Comparison of ENCODE assay signal across 11 cellular contexts in the genomic region with DNA sequence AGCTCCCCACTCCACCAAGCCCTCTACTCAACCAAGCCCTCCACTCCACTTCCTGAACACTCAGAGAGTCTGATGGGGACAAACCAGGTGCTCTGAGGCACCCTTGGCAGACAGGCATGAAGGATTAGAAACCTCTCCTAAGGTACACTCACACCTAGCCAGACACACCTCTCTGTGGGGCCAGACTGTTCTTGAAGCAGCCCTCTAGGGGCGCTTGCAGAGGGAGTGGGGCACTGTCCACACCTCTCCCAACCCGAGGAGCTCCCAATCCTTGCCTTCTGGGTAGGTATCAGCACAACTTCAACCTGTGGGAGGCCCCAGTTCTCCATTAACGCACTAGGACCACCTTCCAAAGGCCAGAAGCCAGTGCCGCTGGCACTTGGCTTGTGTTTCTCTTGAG.
A peak's percentile ranks its signal among the peaks of the same experiment; 100 is the strongest.
DNase-seq lines count a peak whose midpoint lies in the region; ATAC-seq and TF ChIP-seq lines count a peak whose summit lies in the region.
"Had no signal": no experiment of that assay in that cellular context is flagged by ENCODE, and none has a peak within 500 bp of the region (broad histone marks: within the 10 kb centered on the region; RNA-seq: fewer than 3 reads in every experiment).

No MANE protein-coding gene starts in this region.

- no peak overlapping the region for H3K14ac ChIP-seq in H9 (ENCODE audit: insufficient read depth, low read length)
- H3K14ac ChIP-seq in neuronal stem cell (ENCODE audit: low read length), result no peak overlapping the region

- peaks cover 0 to 9% of the 10 kb centered on the region in 2 experiments; a peak in 2 of 4 replicates for H3K4me1 Mint-ChIP-seq in H9
- no peaks in the 10 kb centered on the region for H3K4me1 Mint-ChIP-seq in T-helper 2 cell treated with Interferon-gamma antibody and Interleukin-4, amounts not matched to agents 5 μg/mL and 100 μg/mL, for 36 hours (ENCODE audit: low read depth)

- DNase-seq in DMS79 (lab: John Stamatoyannopoulos, UW), result peak; percentile 87
- no peak for DNase-seq in H9
- peak; percentile 26 for DNase-seq in RPMI8226
- no peak for DNase-seq in neuronal stem cell (ENCODE audit: low spot score)
- DNase-seq in MM.1S, result no peak
- no peak for DNase-seq in T-helper 2 cell treated with Interferon-gamma antibody and Interleukin-4, amounts not matched to agents 5 μg/mL and 100 μg/mL, for 36 hours (ENCODE audit: low spot score)
- DNase-seq: ACHN; CD4-positive, alpha-beta T cell; DMS153 had no signal

- no peak overlapping the region for H3K27ac ChIP-seq in H9 (ENCODE audit: insufficient read length, low read depth, low read length)
- H3K27ac ChIP-seq in neuronal stem cell (replicated peaks; ENCODE audit: low read length), result no peak overlapping the region
- no peak overlapping the region for H3K27ac ChIP-seq in MM.1S (ENCODE audit: low read length)
- H3K27ac ChIP-seq: BLaER1 treated with 17β-estradiol and CSF1 and Interleukin-3, amounts not matched to agents 10 nM and 100 nM had no signal

- TF ChIP-seq CTCF in H9 (conservative IDR thresholded peaks at IDR 0.05) (peak; percentile 21; the same call in 2 of the 3 replicates), MM.1S (IDR thresholded peaks at IDR 0.05; ENCODE audit: low read length) (no peak)

- H2AFZ ChIP-seq in H9 (ENCODE audit: low read length), result no peak overlapping the region
- H2AFZ ChIP-seq in neuronal stem cell (ENCODE audit: low read length), result no peak overlapping the region
- no peak overlapping the region for H2AFZ ChIP-seq in MM.1S (ENCODE audit: low read length)

- H2AK5ac ChIP-seq in H9 (ENCODE audit: insufficient read length, low read length) (no peak overlapping the region), neuronal stem cell (ENCODE audit: low read depth, low read length) (peak overlapping the region; percentile 15)

- H3K56ac ChIP-seq in H9 (ENCODE audit: insufficient read length, low read depth, low read length), result no peak overlapping the region

- H2BK120ac ChIP-seq in H9 (ENCODE audit: low read depth, low read length, poor library complexity, severe bottlenecking) (no peak overlapping the region), neuronal stem cell (ENCODE audit: low read depth, low read length) (no peak overlapping the region)

- H3K36me3 Mint-ChIP-seq in H9 (ENCODE audit: insufficient read depth in 1 of 3, low read depth in 3 of 3), result no peaks in the 10 kb centered on the region
- H3K36me3 Mint-ChIP-seq in T-helper 2 cell treated with Interferon-gamma antibody and Interleukin-4, amounts not matched to agents 5 μg/mL and 100 μg/mL, for 36 hours (ENCODE audit: low read depth), result no peaks in the 10 kb centered on the region

- no peaks in the 10 kb centered on the region for H3K23me2 ChIP-seq in H9 (ENCODE audit: insufficient read length, low read depth, low read length, poor library complexity, severe bottlenecking)

- H3K4me3 ChIP-seq in neuronal stem cell (ENCODE audit: low read length in 2 of 2), result no peak overlapping the region
- no peak overlapping the region for H3K4me3 ChIP-seq in MM.1S (ENCODE audit: low read length)
- H3K4me3 ChIP-seq: BLaER1 treated with 17β-estradiol and CSF1 and Interleukin-3, amounts not matched to agents 10 nM and 100 nM had no signal

- H3K4me1 ChIP-seq in H9 (ENCODE audit: insufficient read depth, low read length) (no peaks in the 10 kb centered on the region), neuronal stem cell (ENCODE audit: control insufficient read depth in 2 of 2, insufficient read depth in 1 of 2, low read depth in 1 of 2, low read length in 2 of 2) (peaks cover 0 to 2% of the 10 kb centered on the region in 2 donors), MM.1S (ENCODE audit: low read length) (no peaks in the 10 kb centered on the region)

- H3K18ac ChIP-seq in H9 (ENCODE audit: insufficient read length, low read depth, low read length), result no peak overlapping the region
- H3K18ac ChIP-seq in neuronal stem cell (ENCODE audit: low read length), result no peak overlapping the region

- H4K91ac ChIP-seq in H9 (ENCODE audit: insufficient read length, low read depth, low read length), result no peak overlapping the region
- H4K91ac ChIP-seq in neuronal stem cell (ENCODE audit: low read depth, low read length, poor library complexity), result no peak overlapping the region

- H3F3A ChIP-seq in MM.1S (ENCODE audit: insufficient read depth, low read length), result no peaks in the 10 kb centered on the region

- no peaks in the 10 kb centered on the region for H3K79me1 ChIP-seq in H9 (ENCODE audit: insufficient read depth, low read depth, low read length, poor library complexity, severe bottlenecking)
- H3K79me1 ChIP-seq in neuronal stem cell (ENCODE audit: low read depth, low read length), result no peaks in the 10 kb centered on the region

- H3K4ac ChIP-seq in H9 (ENCODE audit: low read depth, low read length) (no peak overlapping the region), neuronal stem cell (ENCODE audit: low read length) (no peak overlapping the region)

- H3K9ac ChIP-seq in H9 (ENCODE audit: extremely low read depth, insufficient read length, low read length), result no peak overlapping the region
- no peak overlapping the region for H3K9ac ChIP-seq in neuronal stem cell (ENCODE audit: low read depth, low read length, poor library complexity)
- no peak overlapping the region for H3K9ac ChIP-seq in MM.1S (ENCODE audit: low read length)
- H3K9ac ChIP-seq: BLaER1 treated with 17β-estradiol and CSF1 and Interleukin-3, amounts not matched to agents 10 nM and 100 nM had no signal

- H3K4me2 ChIP-seq in H9 (ENCODE audit: insufficient read depth, insufficient read length, low read length) (no peak overlapping the region), neuronal stem cell (ENCODE audit: insufficient read depth, low read length, poor library complexity, severe bottlenecking) (no peak overlapping the region), MM.1S (ENCODE audit: low read depth, low read length) (no peak overlapping the region)
- H3K4me2 ChIP-seq: BLaER1 treated with 17β-estradiol and CSF1 and Interleukin-3, amounts not matched to agents 10 nM and 100 nM had no signal

- no peak overlapping the region for H4K5ac ChIP-seq in H9 (ENCODE audit: insufficient read length, low read depth, low read length)

- WGBS in H9 (ENCODE audit: extremely low coverage, insufficient read length, low lambda C conversion rate), result no CpG with 5 or more reads among the region's 4 CpGs
- WGBS in neuronal stem cell (ENCODE audit: extremely low coverage in 2 of 2, insufficient read length in 2 of 2, insufficient replicate concordance in 1 of 2), 2 donors, result no CpG with 5 or more reads among the region's 4 CpGs

- H3T11ph ChIP-seq in H9 (ENCODE audit: low read length), result no peak overlapping the region

- H2BK15ac ChIP-seq in H9 (ENCODE audit: low read depth, low read length) (no peak overlapping the region), neuronal stem cell (ENCODE audit: low read length) (peak overlapping the region; percentile 45)

- no peaks in the 10 kb centered on the region for H3K79me2 ChIP-seq in H9 (ENCODE audit: insufficient read depth, low read length)
- no peaks in the 10 kb centered on the region for H3K79me2 ChIP-seq in MM.1S (ENCODE audit: low read length)

- no peaks in the 10 kb centered on the region; the same call in 1 of the 2 replicates for H3K27me3 Mint-ChIP-seq in H9 (ENCODE audit: low read depth)
- no peaks in the 10 kb centered on the region for H3K27me3 Mint-ChIP-seq in T-helper 2 cell treated with Interferon-gamma antibody and Interleukin-4, amounts not matched to agents 5 μg/mL and 100 μg/mL, for 36 hours (ENCODE audit: low read depth)

- no peak for ATAC-seq in HG03039 (IDR thresholded peaks at IDR 0.05; ENCODE audit: unreplicated experiment)

- no peak overlapping the region; a peak in 1 of 5 replicates for H3K4me3 Mint-ChIP-seq in H9
- no peak overlapping the region for H3K4me3 Mint-ChIP-seq in T-helper 2 cell treated with Interferon-gamma antibody and Interleukin-4, amounts not matched to agents 5 μg/mL and 100 μg/mL, for 36 hours
- H3K4me3 Mint-ChIP-seq: CD4-positive, alpha-beta T cell had no signal

- H2BK5ac ChIP-seq in H9 (ENCODE audit: insufficient read length, low read length) (no peak overlapping the region), neuronal stem cell (ENCODE audit: low read length) (no peak overlapping the region)

- no peaks in the 10 kb centered on the region for H3K9me2 ChIP-seq in MM.1S (replicated peaks; ENCODE audit: insufficient read depth, low read length)

- H3K27ac Mint-ChIP-seq in H9, result no peak overlapping the region
- H3K27ac Mint-ChIP-seq in T-helper 2 cell treated with Interferon-gamma antibody and Interleukin-4, amounts not matched to agents 5 μg/mL and 100 μg/mL, for 36 hours, result no peak overlapping the region
- H3K27ac Mint-ChIP-seq: CD4-positive, alpha-beta T cell had no signal

- H3K36me3 ChIP-seq in neuronal stem cell (replicated peaks in 1 of 2; ENCODE audit: control insufficient read depth in 2 of 2, insufficient read depth in 2 of 2, low read length in 2 of 2), result no peaks in the 10 kb centered on the region
- no peaks in the 10 kb centered on the region for H3K36me3 ChIP-seq in MM.1S (replicated peaks; ENCODE audit: insufficient read depth, low read length)
- H3K36me3 ChIP-seq: BLaER1 treated with 17β-estradiol and CSF1 and Interleukin-3, amounts not matched to agents 10 nM and 100 nM had no signal

- no peaks in the 10 kb centered on the region for H3K9me3 ChIP-seq in H9 (ENCODE audit: control insufficient read depth, low read depth, low read length)
- no peaks in the 10 kb centered on the region for H3K9me3 ChIP-seq in neuronal stem cell (replicated peaks in 1 of 2; ENCODE audit: control insufficient read depth in 2 of 2, insufficient read depth in 1 of 2, low read depth in 1 of 2, low read length in 2 of 2)
- no peaks in the 10 kb centered on the region for H3K9me3 ChIP-seq in MM.1S (replicated peaks; ENCODE audit: insufficient read depth, low read length)
- H3K9me3 ChIP-seq: BLaER1 treated with 17β-estradiol and CSF1 and Interleukin-3, amounts not matched to agents 10 nM and 100 nM had no signal

- H4K8ac ChIP-seq in H9 (replicated peaks; ENCODE audit: insufficient read length, low read depth, low read length) (no peak overlapping the region), neuronal stem cell (ENCODE audit: low read depth, low read length) (no peak overlapping the region)

- H4K20me1 ChIP-seq in H9 (ENCODE audit: control insufficient read depth, insufficient read depth, insufficient read length), result no peaks in the 10 kb centered on the region
- no peaks in the 10 kb centered on the region for H4K20me1 ChIP-seq in MM.1S (ENCODE audit: insufficient read depth, low read length)
- H4K20me1 ChIP-seq: BLaER1 treated with 17β-estradiol and CSF1 and Interleukin-3, amounts not matched to agents 10 nM and 100 nM had no signal

- H2BK20ac ChIP-seq in H9 (ENCODE audit: low read depth, low read length, poor library complexity, severe bottlenecking), result no peak overlapping the region

- no peaks in the 10 kb centered on the region for H3K27me3 ChIP-seq in H9 (ENCODE audit: insufficient read depth, low read length)
- H3K27me3 ChIP-seq in neuronal stem cell (ENCODE audit: control insufficient read depth in 3 of 3, insufficient read depth in 3 of 3, low read depth in 1 of 3, low read length in 3 of 3), result peaks cover 0 to 3% (median 0%) of the 10 kb centered on the region in 3 experiments
- peaks cover 10% of the 10 kb centered on the region for H3K27me3 ChIP-seq in MM.1S (replicated peaks; ENCODE audit: insufficient read depth, low read length)
- H3K27me3 ChIP-seq: BLaER1 treated with 17β-estradiol and CSF1 and Interleukin-3, amounts not matched to agents 10 nM and 100 nM had no signal

- no peaks in the 10 kb centered on the region; a peak in 1 of 5 replicates for H3K9me3 Mint-ChIP-seq in H9
- H3K9me3 Mint-ChIP-seq in T-helper 2 cell treated with Interferon-gamma antibody and Interleukin-4, amounts not matched to agents 5 μg/mL and 100 μg/mL, for 36 hours, result no peaks in the 10 kb centered on the region
- H3K9me3 Mint-ChIP-seq: CD4-positive, alpha-beta T cell had no signal

- H3K23ac ChIP-seq in H9 (ENCODE audit: insufficient read length, low read depth, low read length), result no peak overlapping the region
- H3K23ac ChIP-seq in neuronal stem cell (ENCODE audit: low read depth, low read length, poor library complexity), result no peak overlapping the region

- no peak overlapping the region for H2BK12ac ChIP-seq in H9 (ENCODE audit: insufficient read length, low read depth, low read length)
- H2BK12ac ChIP-seq in neuronal stem cell (ENCODE audit: low read length), result no peak overlapping the region

Comparison
In these comparisons a context has a peak if more than half of its experiments do, and no peak if none do; other contexts are left out.
1. DNase-seq: peak in DMS79 (single experiment) and RPMI8226 (single experiment); none in H9 (single experiment), neuronal stem cell (single experiment), MM.1S (single experiment) and T-helper 2 cell treated with Interferon-gamma antibody and Interleukin-4, amounts not matched to agents 5 μg/mL and 100 μg/mL, for 36 hours (single experiment).